ENCODE assay signal across 9 cellular contexts in the genomic region with DNA sequence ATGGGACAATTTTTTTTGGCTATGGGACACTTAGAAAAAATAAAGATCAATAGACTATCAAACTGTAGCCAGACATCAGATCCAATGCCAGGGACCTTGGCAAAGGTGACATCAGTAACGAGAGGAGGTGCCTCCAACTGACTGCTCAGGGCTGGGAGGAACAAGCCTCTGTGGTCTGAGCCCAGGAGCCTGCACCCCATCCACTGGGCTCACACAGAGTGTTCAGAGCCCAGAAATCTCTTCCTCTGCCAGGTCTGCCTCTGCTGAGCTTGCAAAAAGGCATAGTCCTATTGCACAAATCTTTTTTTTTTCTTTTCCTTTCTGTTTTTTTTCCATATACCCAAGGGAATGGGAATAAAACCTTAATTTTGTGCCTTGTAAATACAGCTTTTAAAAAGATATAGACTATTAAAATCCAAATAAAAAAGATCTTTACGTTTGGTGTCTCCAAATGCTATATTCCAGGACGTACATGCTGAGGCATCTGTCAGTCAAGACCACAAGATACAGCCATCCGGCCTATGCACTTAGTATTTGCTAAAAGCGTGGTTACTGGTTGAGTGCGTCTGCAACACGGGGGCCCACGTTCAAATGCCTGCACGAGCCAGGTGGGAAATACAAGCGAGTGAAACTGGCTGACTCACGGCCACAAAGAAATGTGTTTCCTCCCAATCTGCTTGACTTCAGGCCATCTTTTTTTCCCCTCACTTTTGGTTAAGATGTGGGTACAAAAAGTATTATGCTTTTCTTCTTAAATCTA. TPM values are rescaled to one million over a fixed set of nuclear protein-coding genes. Genes with fewer than 3 reads are reported as not detected.
A peak's percentile ranks its signal among the peaks of the same experiment; 100 is the strongest.
DNase-seq lines count a peak whose midpoint lies in the region; ATAC-seq and TF ChIP-seq lines count a peak whose summit lies in the region.
"Had no signal": no experiment of that assay in that cellular context is flagged by ENCODE, and none has a peak within 500 bp of the region (broad histone marks: within the 10 kb centered on the region; RNA-seq: fewer than 3 reads in every experiment).

No MANE protein-coding gene starts in this region.

- no peak for TF ChIP-seq CTCF in CD8-positive, alpha-beta T cell (IDR thresholded peaks at IDR 0.05)

- H3K27ac Mint-ChIP-seq in CD8-positive, alpha-beta T cell, result peak overlapping the region; percentile 82
- H3K27ac Mint-ChIP-seq in activated CD4-positive, alpha-beta memory T cell treated with anti-CD3 and anti-CD28 coated beads for 36 hours, result peak overlapping the region; percentile 88
- H3K27ac Mint-ChIP-seq in immature natural killer cell, result peak overlapping the region in 2 of 6 donors; percentile 14 to 49

- no peak overlapping the region for H3K4me3 ChIP-seq in CD8-positive, alpha-beta T cell (ENCODE audit: low read depth, low read length)
- no peak overlapping the region for H3K4me3 ChIP-seq in thymus (ENCODE audit: low read length)
- H3K4me3 ChIP-seq: skin epidermis had no signal

- ATAC-seq in CD8-positive, alpha-beta T cell, result peak; percentile 98
- peak; percentile 97 for ATAC-seq in GM21526 (IDR thresholded peaks at IDR 0.05; ENCODE audit: low FRiP score, unreplicated experiment)

- 4% methylated on average over 11 of the region's 11 CpGs for WGBS in thymus

- H3K9me3 Mint-ChIP-seq in CD8-positive, alpha-beta T cell, result no peaks in the 10 kb centered on the region
- no peaks in the 10 kb centered on the region for H3K9me3 Mint-ChIP-seq in activated CD4-positive, alpha-beta memory T cell treated with anti-CD3 and anti-CD28 coated beads for 36 hours
- H3K9me3 Mint-ChIP-seq in immature natural killer cell, result no peaks in the 10 kb centered on the region

- H3K36me3 ChIP-seq in CD8-positive, alpha-beta T cell (ENCODE audit: insufficient read depth, low read length), result no peaks in the 10 kb centered on the region
- H3K36me3 ChIP-seq in thymus (ENCODE audit: control insufficient read depth, insufficient read depth), result no peaks in the 10 kb centered on the region

- H3K4me1 ChIP-seq in CD8-positive, alpha-beta T cell (ENCODE audit: insufficient read depth, low read length), result peaks cover 37% of the 10 kb centered on the region
- H3K4me1 ChIP-seq in thymus (ENCODE audit: control insufficient read depth, insufficient read depth, low read length), result peaks cover 29% of the 10 kb centered on the region

- peaks cover 54% of the 10 kb centered on the region for H3K4me1 Mint-ChIP-seq in CD8-positive, alpha-beta T cell (ENCODE audit: low read depth)
- H3K4me1 Mint-ChIP-seq in activated CD4-positive, alpha-beta memory T cell treated with anti-CD3 and anti-CD28 coated beads for 36 hours (ENCODE audit: low read depth), result peaks cover 77% of the 10 kb centered on the region
- peaks cover 22 to 24% of the 10 kb centered on the region in 2 donors for H3K4me1 Mint-ChIP-seq in immature natural killer cell

- H3K27ac ChIP-seq in CD8-positive, alpha-beta T cell (ENCODE audit: low read depth, low read length), result no peak overlapping the region
- peak overlapping the region; percentile 74 for H3K27ac ChIP-seq in thymus (ENCODE audit: low read depth)

- intact Hi-C loops in CD8-positive, alpha-beta T cell (cut with DNase I, micrococcal nuclease), result loop anchor here (1.0 to 5.0 kb wide), 4 partner anchors 36 to 259 kb away; partner anchors contain the start of genes APLF (in 1 of the 2) and FBXO48 (in 1 of the 2)
- intact Hi-C loops in activated CD4-positive, alpha-beta memory T cell treated with anti-CD3 and anti-CD28 coated beads for 36 hours (cut with micrococcal nuclease), result loop anchor here (1.0 kb wide), 2 partner anchors 9 to 14 kb away; no protein-coding TSS in a partner anchor

- peak overlapping the region; percentile 22 for H3K4me3 Mint-ChIP-seq in CD8-positive, alpha-beta T cell
- peak overlapping the region; percentile 28 for H3K4me3 Mint-ChIP-seq in activated CD4-positive, alpha-beta memory T cell treated with anti-CD3 and anti-CD28 coated beads for 36 hours
- peak overlapping the region in 3 of 5 donors; percentile 6 to 52 (median 25) for H3K4me3 Mint-ChIP-seq in immature natural killer cell

- CTCF ChIA-PET in CD8-positive, alpha-beta T cell (lab: Charles Lee), result interaction anchor here (1.1 to 3.7 kb wide), 8 partner anchors 9 to 263 kb away, joined by 3 to 32 read pairs (median 4); no protein-coding TSS in a partner anchor
- CTCF ChIA-PET in activated CD4-positive, alpha-beta memory T cell treated with anti-CD3 and anti-CD28 coated beads for 36 hours (lab: Charles Lee), result interaction anchor here (1.0 to 8.7 kb wide), 5 partner anchors 7 to 185 kb away, joined by 4 to 57 read pairs (median 10); partner anchors contain the start of gene ARHGAP25

- POLR2A ChIA-PET in CD8-positive, alpha-beta T cell (lab: Charles Lee), result interaction anchor here (0.6 to 2.2 kb wide), 3 partner anchors 18 to 181 kb away, joined by 3 to 7 read pairs (median 3); no protein-coding TSS in a partner anchor
- POLR2A ChIA-PET in activated CD4-positive, alpha-beta memory T cell treated with anti-CD3 and anti-CD28 coated beads for 36 hours (lab: Charles Lee), result interaction anchor here (0.9 to 1.6 kb wide), 8 partner anchors 8 to 44 kb away, joined by 3 to 5 read pairs (median 4); no protein-coding TSS in a partner anchor

- H3K36me3 Mint-ChIP-seq in CD8-positive, alpha-beta T cell, result no peaks in the 10 kb centered on the region
- no peaks in the 10 kb centered on the region for H3K36me3 Mint-ChIP-seq in activated CD4-positive, alpha-beta memory T cell treated with anti-CD3 and anti-CD28 coated beads for 36 hours
- H3K36me3 Mint-ChIP-seq in immature natural killer cell, result peaks cover 0 to 7% (median 0%) of the 10 kb centered on the region in 3 donors

- no peaks in the 10 kb centered on the region for H3K9me3 ChIP-seq in CD8-positive, alpha-beta T cell (ENCODE audit: low read length)
- H3K9me3 ChIP-seq in thymus (ENCODE audit: control insufficient read depth), result no peaks in the 10 kb centered on the region

- DNase-seq in CD8-positive, alpha-beta T cell, result peak; percentile 48 to 90 (median 75)
- DNase-seq in KG1 (lab: John Stamatoyannopoulos, UW) (peak; percentile 78), immature natural killer cell (peak; percentile 50 to 74 (median 64)), NCI-H774 (lab: John Stamatoyannopoulos, UW) (no peak), NCI-H345 treated with DMSO at 0.1 percent for 48 hours (lab: John Stamatoyannopoulos, UW; ENCODE audit: unreplicated experiment) (no peak)
- DNase-seq in activated CD4-positive, alpha-beta memory T cell treated with anti-CD3 and anti-CD28 coated beads for 36 hours, result peak; percentile 93

- no peaks in the 10 kb centered on the region for H3K27me3 Mint-ChIP-seq in CD8-positive, alpha-beta T cell (ENCODE audit: low read depth)
- H3K27me3 Mint-ChIP-seq in activated CD4-positive, alpha-beta memory T cell treated with anti-CD3 and anti-CD28 coated beads for 36 hours, result no peaks in the 10 kb centered on the region
- peaks cover 3 to 24% (median 5%) of the 10 kb centered on the region in 3 donors for H3K27me3 Mint-ChIP-seq in immature natural killer cell (ENCODE audit: low read depth in 3 of 3)

- no peaks in the 10 kb centered on the region for H3K27me3 ChIP-seq in CD8-positive, alpha-beta T cell (ENCODE audit: insufficient read depth, low read length)
- H3K27me3 ChIP-seq in thymus (ENCODE audit: control insufficient read depth, insufficient read depth), result no peaks in the 10 kb centered on the region

RNA-seq across cellular contexts. Expression of gene ARHGAP25, which starts 7.8 kb away (rescaled TPM):
- 10 to 100 TPM; 35.8 to 36.7 TPM for total RNA-seq in CD8-positive, alpha-beta T cell
- total RNA-seq in activated CD4-positive, alpha-beta memory T cell treated with anti-CD3 and anti-CD28 coated beads for 36 hours, result 10 to 100 TPM; 79.8 to 87.7 TPM
- 100 to 1,000 TPM; 107 to 282 (median 117) TPM for polyA plus RNA-seq in immature natural killer cell
- 31.7 TPM for polyA plus RNA-seq in thymus

Comparison
In these comparisons a context has a peak if more than half of its experiments do, and no peak if none do; other contexts are left out.
1. DNase-seq: peak in CD8-positive, alpha-beta T cell (7 of 7), KG1 (single experiment), activated CD4-positive, alpha-beta memory T cell treated with anti-CD3 and anti-CD28 coated beads for 36 hours (single experiment) and immature natural killer cell (3 of 3); none in NCI-H774 (single experiment) and NCI-H345 treated with DMSO at 0.1 percent for 48 hours (single experiment).
2. Peak in every context shown above with its lines, with median percentiles within 50 percentile points of each other: H3K4me3 Mint-ChIP-seq.